In genomic region chr16:58070585-58070984, GRCh38 we compare ENCODE assay signal across 3 cellular contexts.
A peak's percentile ranks its signal among the peaks of the same experiment; 100 is the strongest.
TF ChIP-seq lines count a peak whose summit lies in the region.

No MANE protein-coding gene starts in this region.

TF ChIP-seq in Ishikawa, 13 proteins besides CTCF, POLR2A, EP300 and RAD21:
- TF ChIP-seq USF1 (IDR thresholded peaks at IDR 0.05) (peak; percentile 54), NFIC (IDR thresholded peaks at IDR 0.05) (no peak), CEBPB (IDR thresholded peaks at IDR 0.05) (no peak)

TF ChIP-seq in K562, 482 proteins besides CTCF, POLR2A, EP300 and RAD21:
- TF ChIP-seq THRA (IDR thresholded peaks at IDR 0.05) (no peak), USF2 (CRISPR knock-in tag; IDR thresholded peaks at IDR 0.05) (peak; percentile 54), USF1 (CRISPR knock-in tag; IDR thresholded peaks at IDR 0.05) (peak; percentile 66), MXI1 (IDR thresholded peaks at IDR 0.05; ENCODE audit: low read depth, low read length) (no peak), TFE3 (CRISPR knock-in tag; IDR thresholded peaks at IDR 0.05) (peak; percentile 38; the same call in 1 of the 2 replicates), BCOR (IDR thresholded peaks at IDR 0.05) (no peak), LCOR (CRISPR knock-in tag; IDR thresholded peaks at IDR 0.05) (no peak), RAD51 (IDR thresholded peaks at IDR 0.05; ENCODE audit: borderline replicate concordance, low read depth) (peak; percentile 53)

TF ChIP-seq in HepG2, 621 proteins besides CTCF, POLR2A, EP300 and RAD21:
- TF ChIP-seq NFYB (CRISPR knock-in tag; IDR thresholded peaks at IDR 0.05) (0 out of 2 replicates have a peak, but pooled peaks have one; percentile 16), E2F1 (CRISPR knock-in tag; IDR thresholded peaks at IDR 0.05) (no peak), USF2 (IDR thresholded peaks at IDR 0.05; ENCODE audit: low read depth, low read length) (peak; percentile 37; the same call in 1 of the 2 replicates), USF2 (CRISPR knock-in tag; IDR thresholded peaks at IDR 0.05; ENCODE audit: borderline replicate concordance) (peak; percentile 27; the same call in 1 of the 2 replicates), CEBPB (IDR thresholded peaks at IDR 0.05; ENCODE audit: borderline replicate concordance, low read depth, low read length) (0 out of 2 replicates have a peak, but pooled peaks have one; percentile 14)
